In genomic region chr5:67286006-67286405, GRCh38 we compare ENCODE assay signal across 27 cellular contexts.
"Had no signal": no experiment of that assay in that cellular context is flagged by ENCODE, and none has a peak within 500 bp of the region (broad histone marks: within the 10 kb centered on the region; RNA-seq: fewer than 3 reads in every experiment).

No MANE protein-coding gene starts in this region.

- H3K4me1 Mint-ChIP-seq: activated CD4-positive, alpha-beta memory T cell treated with anti-CD3 and anti-CD28 coated beads, Interleukin-2, amount 10 ng/mL, durations not matched to agents 7 days and 5 days; activated CD8-positive, alpha-beta memory T cell treated with anti-CD3 and anti-CD28 coated beads, Interleukin-2, amount 10 ng/mL, durations not matched to agents 7 days and 5 days; activated naive CD8-positive, alpha-beta T cell treated with anti-CD3 and anti-CD28 coated beads, Interleukin-2, amount 50 U/mL, for 24 hours; activated T-helper 17 cell treated with anti-CD3 and anti-CD28 coated beads, Interleukin-2, amount 50 U/mL, for 72 hours had no signal

- H3K27me3 ChIP-seq: brain microvascular endothelial cell, left lung, neural progenitor cell, right atrium auricular region, suprapubic skin, upper lobe of right lung had no signal

- H3K4me3 ChIP-seq: left lung, neural progenitor cell, prostate gland, right atrium auricular region, suprapubic skin, upper lobe of right lung had no signal

- DNase-seq: activated CD4-positive, alpha-beta memory T cell treated with anti-CD3 and anti-CD28 coated beads, Interleukin-2, amount 10 ng/mL, durations not matched to agents 7 days and 5 days; activated CD4-positive, alpha-beta T cell treated with anti-CD3 and anti-CD28 coated beads for 48 hours; activated CD4-positive, CD25-positive, alpha-beta regulatory T cell; activated CD8-positive, alpha-beta memory T cell treated with anti-CD3 and anti-CD28 coated beads, Interleukin-2, amount 10 ng/mL, durations not matched to agents 7 days and 5 days; activated naive CD4-positive, alpha-beta T cell treated with Interleukin-2 at 50 U/mL for 16 hours; activated naive CD8-positive, alpha-beta T cell treated with anti-CD3 and anti-CD28 coated beads, Interleukin-2, amount 50 U/mL, for 24 hours; aorta; brain microvascular endothelial cell; effector memory CD8-positive, alpha-beta T cell; foreskin fibroblast; hippocampal formation; islet precursor cell; left lung; mammary epithelial cell; stimulated activated CD4-positive, alpha-beta T cell treated with anti-CD3 and anti-CD28 coated beads, Interleukin-12 subunit alpha, Interleukin-12 subunit beta, amount 100 ng/mL, for 4 hours; stimulated activated CD4-positive, alpha-beta T cell treated with anti-CD3 and anti-CD28 coated beads, Interleukin-1b, Interleukin-23, amount 100 ng/mL, for 48 hours; stimulated activated naive CD4-positive, alpha-beta T cell treated with Interleukin-2 at 50 U/mL for 16 hours; T-helper 1 cell; T-helper 9 cell; upper lobe of right lung had no signal

- H3K36me3 Mint-ChIP-seq: activated CD8-positive, alpha-beta memory T cell treated with anti-CD3 and anti-CD28 coated beads, Interleukin-2, amount 10 ng/mL, durations not matched to agents 7 days and 5 days; neural progenitor cell had no signal

- H3K27ac Mint-ChIP-seq: activated CD4-positive, alpha-beta memory T cell treated with anti-CD3 and anti-CD28 coated beads, Interleukin-2, amount 10 ng/mL, durations not matched to agents 7 days and 5 days; activated CD8-positive, alpha-beta memory T cell treated with anti-CD3 and anti-CD28 coated beads, Interleukin-2, amount 10 ng/mL, durations not matched to agents 7 days and 5 days; activated naive CD8-positive, alpha-beta T cell treated with anti-CD3 and anti-CD28 coated beads, Interleukin-2, amount 50 U/mL, for 24 hours; activated T-helper 17 cell treated with anti-CD3 and anti-CD28 coated beads, Interleukin-2, amount 50 U/mL, for 72 hours; effector memory CD8-positive, alpha-beta T cell; neural progenitor cell had no signal

- H3K9me3 Mint-ChIP-seq: activated CD4-positive, alpha-beta memory T cell treated with anti-CD3 and anti-CD28 coated beads, Interleukin-2, amount 10 ng/mL, durations not matched to agents 7 days and 5 days; activated naive CD8-positive, alpha-beta T cell treated with anti-CD3 and anti-CD28 coated beads, Interleukin-2, amount 50 U/mL, for 24 hours; activated T-helper 17 cell treated with anti-CD3 and anti-CD28 coated beads, Interleukin-2, amount 50 U/mL, for 72 hours; effector memory CD8-positive, alpha-beta T cell had no signal

- H3K27ac ChIP-seq: brain microvascular endothelial cell, epithelial cell of prostate, left lung, neural progenitor cell, prostate gland, right atrium auricular region, suprapubic skin, upper lobe of right lung had no signal

- H3K27me3 Mint-ChIP-seq: activated CD4-positive, alpha-beta memory T cell treated with anti-CD3 and anti-CD28 coated beads, Interleukin-2, amount 10 ng/mL, durations not matched to agents 7 days and 5 days; activated naive CD8-positive, alpha-beta T cell treated with anti-CD3 and anti-CD28 coated beads, Interleukin-2, amount 50 U/mL, for 24 hours; effector memory CD8-positive, alpha-beta T cell had no signal

- ATAC-seq: activated CD8-positive, alpha-beta memory T cell treated with anti-CD3 and anti-CD28 coated beads, Interleukin-2, amount 10 ng/mL, durations not matched to agents 7 days and 5 days; activated naive CD8-positive, alpha-beta T cell treated with anti-CD3 and anti-CD28 coated beads, Interleukin-2, amount 50 U/mL, for 24 hours; activated T-helper 17 cell treated with anti-CD3 and anti-CD28 coated beads, Interleukin-2, amount 50 U/mL, for 72 hours; effector memory CD8-positive, alpha-beta T cell; left lung; SK-N-SH treated with all-trans-retinoic acid at 6 μM for 48 hours; upper lobe of right lung had no signal

- H3K4me3 Mint-ChIP-seq: activated CD4-positive, alpha-beta memory T cell treated with anti-CD3 and anti-CD28 coated beads, Interleukin-2, amount 10 ng/mL, durations not matched to agents 7 days and 5 days; activated CD8-positive, alpha-beta memory T cell treated with anti-CD3 and anti-CD28 coated beads, Interleukin-2, amount 10 ng/mL, durations not matched to agents 7 days and 5 days; activated naive CD8-positive, alpha-beta T cell treated with anti-CD3 and anti-CD28 coated beads, Interleukin-2, amount 50 U/mL, for 24 hours; activated T-helper 17 cell treated with anti-CD3 and anti-CD28 coated beads, Interleukin-2, amount 50 U/mL, for 72 hours; effector memory CD8-positive, alpha-beta T cell; neural progenitor cell had no signal
